1 cellular context compared by ENCODE assay signal in the genomic region with DNA sequence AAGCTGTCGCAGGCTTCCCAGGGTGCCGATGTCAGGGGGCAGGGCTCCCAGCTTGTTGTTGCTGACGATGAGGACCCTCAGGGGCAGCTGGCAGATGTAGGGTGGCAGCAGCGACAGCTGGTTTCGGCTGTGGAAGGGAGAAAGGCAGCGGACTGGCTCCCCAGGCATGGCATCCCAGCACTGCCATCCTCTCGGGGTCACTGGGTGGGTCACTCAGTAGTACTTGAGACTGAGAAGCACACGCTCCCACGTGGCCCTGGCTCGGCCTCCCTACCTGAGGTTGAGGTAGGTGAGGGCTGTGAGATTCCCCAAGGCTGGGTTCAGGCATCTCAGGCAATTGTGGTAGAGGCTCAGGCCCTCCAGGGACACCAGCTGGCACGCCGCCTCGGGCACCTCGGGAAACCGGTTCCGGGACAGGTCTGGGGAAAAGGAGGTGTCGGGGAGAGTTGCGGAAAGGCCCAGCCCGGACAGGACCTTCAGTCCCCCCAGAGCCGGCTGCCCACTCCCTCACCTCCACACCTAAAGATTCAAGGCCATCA.
TF ChIP-seq lines count a peak whose summit lies in the region.

No MANE protein-coding gene starts in this region.

TF ChIP-seq in H1, 55 proteins besides CTCF, POLR2A, EP300 and RAD21:
- TF ChIP-seq JUN (IDR thresholded peaks at IDR 0.05; ENCODE audit: low read depth, low read length) (no peak), EZH2 (IDR thresholded peaks at IDR 0.05; ENCODE audit: low read depth, low read length, severe bottlenecking) (no peak), HDAC6 (IDR thresholded peaks at IDR 0.05; ENCODE audit: low read depth, low read length) (no peak), EGR1 (IDR thresholded peaks at IDR 0.05; ENCODE audit: borderline replicate concordance, low read depth, low read length) (no peak), TEAD4 (IDR thresholded peaks at IDR 0.05; ENCODE audit: low read depth, low read length) (no peak), CREB1 (IDR thresholded peaks at IDR 0.05) (no peak), SIRT6 (IDR thresholded peaks at IDR 0.05; ENCODE audit: low read length) (no peak), CHD1 (IDR thresholded peaks at IDR 0.05; ENCODE audit: low read depth, low read length) (no peak), SRF (IDR thresholded peaks at IDR 0.05; ENCODE audit: low read depth, low read length) (no peak), ZNF274 (IDR thresholded peaks at IDR 0.05; ENCODE audit: borderline replicate concordance, extremely low read depth, low read length) (no peak), ATF3 (IDR thresholded peaks at IDR 0.05; ENCODE audit: insufficient read depth, low read depth, low read length) (no peak), MAX (IDR thresholded peaks at IDR 0.05) (no peak), NRF1 (IDR thresholded peaks at IDR 0.05; ENCODE audit: low read depth, low read length) (no peak), BACH1 (IDR thresholded peaks at IDR 0.05; ENCODE audit: low read length) (no peak), POLR2AphosphoS5 (IDR thresholded peaks at IDR 0.05; ENCODE audit: low read depth, low read length) (no peak), RNF2 (IDR thresholded peaks at IDR 0.05; ENCODE audit: borderline replicate concordance, low read depth, low read length, missing control alignments, poor library complexity, severe bottlenecking) (no peak), CBX8 (IDR thresholded peaks at IDR 0.05; ENCODE audit: borderline replicate concordance, low read depth, low read length) (no peak), TCF12 (IDR thresholded peaks at IDR 0.05; ENCODE audit: low read depth, low read length) (no peak)
- TF ChIP-seq, protein P1, sequence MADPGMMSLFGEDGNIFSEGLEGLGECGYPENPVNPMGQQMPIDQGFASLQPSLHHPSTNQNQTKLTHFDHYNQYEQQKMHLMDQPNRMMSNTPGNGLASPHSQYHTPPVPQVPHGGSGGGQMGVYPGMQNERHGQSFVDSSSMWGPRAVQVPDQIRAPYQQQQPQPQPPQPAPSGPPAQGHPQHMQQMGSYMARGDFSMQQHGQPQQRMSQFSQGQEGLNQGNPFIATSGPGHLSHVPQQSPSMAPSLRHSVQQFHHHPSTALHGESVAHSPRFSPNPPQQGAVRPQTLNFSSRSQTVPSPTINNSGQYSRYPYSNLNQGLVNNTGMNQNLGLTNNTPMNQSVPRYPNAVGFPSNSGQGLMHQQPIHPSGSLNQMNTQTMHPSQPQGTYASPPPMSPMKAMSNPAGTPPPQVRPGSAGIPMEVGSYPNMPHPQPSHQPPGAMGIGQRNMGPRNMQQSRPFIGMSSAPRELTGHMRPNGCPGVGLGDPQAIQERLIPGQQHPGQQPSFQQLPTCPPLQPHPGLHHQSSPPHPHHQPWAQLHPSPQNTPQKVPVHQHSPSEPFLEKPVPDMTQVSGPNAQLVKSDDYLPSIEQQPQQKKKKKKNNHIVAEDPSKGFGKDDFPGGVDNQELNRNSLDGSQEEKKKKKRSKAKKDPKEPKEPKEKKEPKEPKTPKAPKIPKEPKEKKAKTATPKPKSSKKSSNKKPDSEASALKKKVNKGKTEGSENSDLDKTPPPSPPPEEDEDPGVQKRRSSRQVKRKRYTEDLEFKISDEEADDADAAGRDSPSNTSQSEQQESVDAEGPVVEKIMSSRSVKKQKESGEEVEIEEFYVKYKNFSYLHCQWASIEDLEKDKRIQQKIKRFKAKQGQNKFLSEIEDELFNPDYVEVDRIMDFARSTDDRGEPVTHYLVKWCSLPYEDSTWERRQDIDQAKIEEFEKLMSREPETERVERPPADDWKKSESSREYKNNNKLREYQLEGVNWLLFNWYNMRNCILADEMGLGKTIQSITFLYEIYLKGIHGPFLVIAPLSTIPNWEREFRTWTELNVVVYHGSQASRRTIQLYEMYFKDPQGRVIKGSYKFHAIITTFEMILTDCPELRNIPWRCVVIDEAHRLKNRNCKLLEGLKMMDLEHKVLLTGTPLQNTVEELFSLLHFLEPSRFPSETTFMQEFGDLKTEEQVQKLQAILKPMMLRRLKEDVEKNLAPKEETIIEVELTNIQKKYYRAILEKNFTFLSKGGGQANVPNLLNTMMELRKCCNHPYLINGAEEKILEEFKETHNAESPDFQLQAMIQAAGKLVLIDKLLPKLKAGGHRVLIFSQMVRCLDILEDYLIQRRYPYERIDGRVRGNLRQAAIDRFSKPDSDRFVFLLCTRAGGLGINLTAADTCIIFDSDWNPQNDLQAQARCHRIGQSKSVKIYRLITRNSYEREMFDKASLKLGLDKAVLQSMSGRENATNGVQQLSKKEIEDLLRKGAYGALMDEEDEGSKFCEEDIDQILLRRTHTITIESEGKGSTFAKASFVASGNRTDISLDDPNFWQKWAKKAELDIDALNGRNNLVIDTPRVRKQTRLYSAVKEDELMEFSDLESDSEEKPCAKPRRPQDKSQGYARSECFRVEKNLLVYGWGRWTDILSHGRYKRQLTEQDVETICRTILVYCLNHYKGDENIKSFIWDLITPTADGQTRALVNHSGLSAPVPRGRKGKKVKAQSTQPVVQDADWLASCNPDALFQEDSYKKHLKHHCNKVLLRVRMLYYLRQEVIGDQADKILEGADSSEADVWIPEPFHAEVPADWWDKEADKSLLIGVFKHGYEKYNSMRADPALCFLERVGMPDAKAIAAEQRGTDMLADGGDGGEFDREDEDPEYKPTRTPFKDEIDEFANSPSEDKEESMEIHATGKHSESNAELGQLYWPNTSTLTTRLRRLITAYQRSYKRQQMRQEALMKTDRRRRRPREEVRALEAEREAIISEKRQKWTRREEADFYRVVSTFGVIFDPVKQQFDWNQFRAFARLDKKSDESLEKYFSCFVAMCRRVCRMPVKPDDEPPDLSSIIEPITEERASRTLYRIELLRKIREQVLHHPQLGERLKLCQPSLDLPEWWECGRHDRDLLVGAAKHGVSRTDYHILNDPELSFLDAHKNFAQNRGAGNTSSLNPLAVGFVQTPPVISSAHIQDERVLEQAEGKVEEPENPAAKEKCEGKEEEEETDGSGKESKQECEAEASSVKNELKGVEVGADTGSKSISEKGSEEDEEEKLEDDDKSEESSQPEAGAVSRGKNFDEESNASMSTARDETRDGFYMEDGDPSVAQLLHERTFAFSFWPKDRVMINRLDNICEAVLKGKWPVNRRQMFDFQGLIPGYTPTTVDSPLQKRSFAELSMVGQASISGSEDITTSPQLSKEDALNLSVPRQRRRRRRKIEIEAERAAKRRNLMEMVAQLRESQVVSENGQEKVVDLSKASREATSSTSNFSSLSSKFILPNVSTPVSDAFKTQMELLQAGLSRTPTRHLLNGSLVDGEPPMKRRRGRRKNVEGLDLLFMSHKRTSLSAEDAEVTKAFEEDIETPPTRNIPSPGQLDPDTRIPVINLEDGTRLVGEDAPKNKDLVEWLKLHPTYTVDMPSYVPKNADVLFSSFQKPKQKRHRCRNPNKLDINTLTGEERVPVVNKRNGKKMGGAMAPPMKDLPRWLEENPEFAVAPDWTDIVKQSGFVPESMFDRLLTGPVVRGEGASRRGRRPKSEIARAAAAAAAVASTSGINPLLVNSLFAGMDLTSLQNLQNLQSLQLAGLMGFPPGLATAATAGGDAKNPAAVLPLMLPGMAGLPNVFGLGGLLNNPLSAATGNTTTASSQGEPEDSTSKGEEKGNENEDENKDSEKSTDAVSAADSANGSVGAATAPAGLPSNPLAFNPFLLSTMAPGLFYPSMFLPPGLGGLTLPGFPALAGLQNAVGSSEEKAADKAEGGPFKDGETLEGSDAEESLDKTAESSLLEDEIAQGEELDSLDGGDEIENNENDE (IDR thresholded peaks at IDR 0.05; ENCODE audit: insufficient replicate concordance, low read length): no peak
TF ChIP-seq in H1: peak in this region for 0.
